1 cellular context compared by ENCODE assay signal in genomic region chr5:126515337-126515736, GRCh38.
TF ChIP-seq lines count a peak whose summit lies in the region.

No MANE protein-coding gene starts in this region.

TF ChIP-seq in HEK293, 187 proteins besides CTCF, POLR2A, EP300 and RAD21 (continued from another document and continues in another):
- TF ChIP-seq, protein P1, sequence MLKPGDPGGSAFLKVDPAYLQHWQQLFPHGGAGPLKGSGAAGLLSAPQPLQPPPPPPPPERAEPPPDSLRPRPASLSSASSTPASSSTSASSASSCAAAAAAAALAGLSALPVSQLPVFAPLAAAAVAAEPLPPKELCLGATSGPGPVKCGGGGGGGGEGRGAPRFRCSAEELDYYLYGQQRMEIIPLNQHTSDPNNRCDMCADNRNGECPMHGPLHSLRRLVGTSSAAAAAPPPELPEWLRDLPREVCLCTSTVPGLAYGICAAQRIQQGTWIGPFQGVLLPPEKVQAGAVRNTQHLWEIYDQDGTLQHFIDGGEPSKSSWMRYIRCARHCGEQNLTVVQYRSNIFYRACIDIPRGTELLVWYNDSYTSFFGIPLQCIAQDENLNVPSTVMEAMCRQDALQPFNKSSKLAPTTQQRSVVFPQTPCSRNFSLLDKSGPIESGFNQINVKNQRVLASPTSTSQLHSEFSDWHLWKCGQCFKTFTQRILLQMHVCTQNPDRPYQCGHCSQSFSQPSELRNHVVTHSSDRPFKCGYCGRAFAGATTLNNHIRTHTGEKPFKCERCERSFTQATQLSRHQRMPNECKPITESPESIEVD (tag by site-specific recombination; IDR thresholded peaks at IDR 0.05) = peak; percentile 88
- no peak for TF ChIP-seq ZNF138 (tag by site-specific recombination; IDR thresholded peaks at IDR 0.05; ENCODE audit: borderline replicate concordance)
- no peak for TF ChIP-seq ZNF394 (tag by site-specific recombination; IDR thresholded peaks at IDR 0.05; ENCODE audit: borderline replicate concordance)
- TF ChIP-seq SETDB1 (IDR thresholded peaks at IDR 0.05; ENCODE audit: insufficient read length, low read length) = no peak
- no peak for TF ChIP-seq ZNF274 (IDR thresholded peaks at IDR 0.05; ENCODE audit: low read length)
- no peak for TF ChIP-seq ZNF274 (tag by site-specific recombination; IDR thresholded peaks at IDR 0.05; ENCODE audit: borderline replicate concordance)
- TF ChIP-seq ZNF629 (tag by site-specific recombination; IDR thresholded peaks at IDR 0.05) = peak; percentile 23; the same call in 1 of the 2 replicates
- no peak for TF ChIP-seq ZBTB10 (tag by site-specific recombination; IDR thresholded peaks at IDR 0.05)
- TF ChIP-seq, protein P2, sequence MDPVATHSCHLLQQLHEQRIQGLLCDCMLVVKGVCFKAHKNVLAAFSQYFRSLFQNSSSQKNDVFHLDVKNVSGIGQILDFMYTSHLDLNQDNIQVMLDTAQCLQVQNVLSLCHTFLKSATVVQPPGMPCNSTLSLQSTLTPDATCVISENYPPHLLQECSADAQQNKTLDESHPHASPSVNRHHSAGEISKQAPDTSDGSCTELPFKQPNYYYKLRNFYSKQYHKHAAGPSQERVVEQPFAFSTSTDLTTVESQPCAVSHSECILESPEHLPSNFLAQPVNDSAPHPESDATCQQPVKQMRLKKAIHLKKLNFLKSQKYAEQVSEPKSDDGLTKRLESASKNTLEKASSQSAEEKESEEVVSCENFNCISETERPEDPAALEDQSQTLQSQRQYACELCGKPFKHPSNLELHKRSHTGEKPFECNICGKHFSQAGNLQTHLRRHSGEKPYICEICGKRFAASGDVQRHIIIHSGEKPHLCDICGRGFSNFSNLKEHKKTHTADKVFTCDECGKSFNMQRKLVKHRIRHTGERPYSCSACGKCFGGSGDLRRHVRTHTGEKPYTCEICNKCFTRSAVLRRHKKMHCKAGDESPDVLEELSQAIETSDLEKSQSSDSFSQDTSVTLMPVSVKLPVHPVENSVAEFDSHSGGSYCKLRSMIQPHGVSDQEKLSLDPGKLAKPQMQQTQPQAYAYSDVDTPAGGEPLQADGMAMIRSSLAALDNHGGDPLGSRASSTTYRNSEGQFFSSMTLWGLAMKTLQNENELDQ (tag by site-specific recombination; IDR thresholded peaks at IDR 0.05; ENCODE audit: low read depth) = no peak
- peak; percentile 45; the same call in 1 of the 2 replicates for TF ChIP-seq ZNF423 (tag by site-specific recombination; IDR thresholded peaks at IDR 0.05)
- TF ChIP-seq ZNF341 (tag by site-specific recombination; IDR thresholded peaks at IDR 0.05; ENCODE audit: low read depth) = no peak
- TF ChIP-seq SP7 (tag by site-specific recombination; IDR thresholded peaks at IDR 0.05) = 0 out of 2 replicates have a peak, but pooled peaks have one; percentile 11
- no peak for TF ChIP-seq ZFP37 (tag by site-specific recombination; IDR thresholded peaks at IDR 0.05)
- peak; percentile 42; the same call in 1 of the 2 replicates for TF ChIP-seq ZNF843 (tag by site-specific recombination; IDR thresholded peaks at IDR 0.05)
- TF ChIP-seq ZNF302 (tag by site-specific recombination; IDR thresholded peaks at IDR 0.05; ENCODE audit: low read depth) = no peak
- no peak for TF ChIP-seq ZNF221 (tag by site-specific recombination; IDR thresholded peaks at IDR 0.05; ENCODE audit: borderline replicate concordance)
- TF ChIP-seq, protein P3, sequence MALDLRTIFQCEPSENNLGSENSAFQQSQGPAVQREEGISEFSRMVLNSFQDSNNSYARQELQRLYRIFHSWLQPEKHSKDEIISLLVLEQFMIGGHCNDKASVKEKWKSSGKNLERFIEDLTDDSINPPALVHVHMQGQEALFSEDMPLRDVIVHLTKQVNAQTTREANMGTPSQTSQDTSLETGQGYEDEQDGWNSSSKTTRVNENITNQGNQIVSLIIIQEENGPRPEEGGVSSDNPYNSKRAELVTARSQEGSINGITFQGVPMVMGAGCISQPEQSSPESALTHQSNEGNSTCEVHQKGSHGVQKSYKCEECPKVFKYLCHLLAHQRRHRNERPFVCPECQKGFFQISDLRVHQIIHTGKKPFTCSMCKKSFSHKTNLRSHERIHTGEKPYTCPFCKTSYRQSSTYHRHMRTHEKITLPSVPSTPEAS (tag by site-specific recombination; IDR thresholded peaks at IDR 0.05) = no peak
- no peak for TF ChIP-seq ZNF223 (tag by site-specific recombination; IDR thresholded peaks at IDR 0.05)
- TF ChIP-seq ZEB2 (tag by site-specific recombination; IDR thresholded peaks at IDR 0.05) = 0 out of 2 replicates have a peak, but pooled peaks have one; percentile 32
- no peak for TF ChIP-seq HOXD13 (CRISPR knock-in tag; IDR thresholded peaks at IDR 0.05; ENCODE audit: borderline replicate concordance)
- TF ChIP-seq REPIN1 (tag by site-specific recombination; IDR thresholded peaks at IDR 0.05; ENCODE audit: low read depth) = no peak
- peak; percentile 69; the same call in 1 of the 2 replicates for TF ChIP-seq OSR2 (tag by site-specific recombination; IDR thresholded peaks at IDR 0.05)
- no peak for TF ChIP-seq ZNF830 (tag by site-specific recombination; IDR thresholded peaks at IDR 0.05; ENCODE audit: low read depth)
- TF ChIP-seq ZBTB26 (tag by site-specific recombination; optimal IDR thresholded peaks at IDR 0.05) = peak; percentile 11
- TF ChIP-seq PRDM2 (tag by site-specific recombination; IDR thresholded peaks at IDR 0.05; ENCODE audit: borderline replicate concordance) = no peak
- TF ChIP-seq ZNF311 (tag by site-specific recombination; IDR thresholded peaks at IDR 0.05; ENCODE audit: borderline replicate concordance) = no peak
- TF ChIP-seq GLIS2 (tag by site-specific recombination; IDR thresholded peaks at IDR 0.05) = no peak
- TF ChIP-seq BCL11B (tag by site-specific recombination; IDR thresholded peaks at IDR 0.05; ENCODE audit: low read depth) = 0 out of 2 replicates have a peak, but pooled peaks have one; percentile 36
- no peak for TF ChIP-seq ZNF544 (tag by site-specific recombination; IDR thresholded peaks at IDR 0.05)
- TF ChIP-seq TCF7L2 (IDR thresholded peaks at IDR 0.05; ENCODE audit: borderline replicate concordance, low read depth, low read length) = peak; percentile 86
- peak; percentile 63 for TF ChIP-seq GLIS1 (tag by site-specific recombination; IDR thresholded peaks at IDR 0.05)
- no peak for TF ChIP-seq ZNF514 (tag by site-specific recombination; IDR thresholded peaks at IDR 0.05)
- no peak for TF ChIP-seq ZNF2 (tag by site-specific recombination; IDR thresholded peaks at IDR 0.05)
- peak; percentile 59 for TF ChIP-seq ZXDB (tag by site-specific recombination; IDR thresholded peaks at IDR 0.05)
- no peak for TF ChIP-seq ZNF621 (tag by site-specific recombination; IDR thresholded peaks at IDR 0.05)
- peak; percentile 80 for TF ChIP-seq KLF8 (tag by site-specific recombination; IDR thresholded peaks at IDR 0.05)
- TF ChIP-seq IKZF3 (tag by site-specific recombination; IDR thresholded peaks at IDR 0.05) = no peak
- TF ChIP-seq ZNF837 (tag by site-specific recombination; IDR thresholded peaks at IDR 0.05) = no peak
- TF ChIP-seq ZBTB11 (tag by site-specific recombination; conservative IDR thresholded peaks at IDR 0.05; ENCODE audit: low read depth) = no peak
- TF ChIP-seq FEZF1 (tag by site-specific recombination; IDR thresholded peaks at IDR 0.05) = peak; percentile 72; the same call in 1 of the 2 replicates
- no peak for TF ChIP-seq ZBTB48 (tag by site-specific recombination; IDR thresholded peaks at IDR 0.05)
- TF ChIP-seq HOXA7 (CRISPR knock-in tag; IDR thresholded peaks at IDR 0.05; ENCODE audit: borderline replicate concordance) = no peak
- TF ChIP-seq ZBTB8A (tag by site-specific recombination; IDR thresholded peaks at IDR 0.05) = no peak
